ENCODE assay signal across 1 cellular context in genomic region chr18:46415532-46415931, GRCh38.
TF ChIP-seq lines count a peak whose summit lies in the region.

No MANE protein-coding gene starts in this region.

TF ChIP-seq in WTC11, 78 proteins besides CTCF, POLR2A, EP300 and RAD21 (continued from another document):
- no peak for TF ChIP-seq PRDM15 (CRISPR knock-in tag; IDR thresholded peaks at IDR 0.05)
- TF ChIP-seq NFATC4 (CRISPR knock-in tag; IDR thresholded peaks at IDR 0.05) = no peak
- no peak for TF ChIP-seq E2F1 (CRISPR knock-in tag; IDR thresholded peaks at IDR 0.05)
TF ChIP-seq in WTC11: peak in this region for 0.
